26 cellular contexts compared by ENCODE assay signal in the genomic region with DNA sequence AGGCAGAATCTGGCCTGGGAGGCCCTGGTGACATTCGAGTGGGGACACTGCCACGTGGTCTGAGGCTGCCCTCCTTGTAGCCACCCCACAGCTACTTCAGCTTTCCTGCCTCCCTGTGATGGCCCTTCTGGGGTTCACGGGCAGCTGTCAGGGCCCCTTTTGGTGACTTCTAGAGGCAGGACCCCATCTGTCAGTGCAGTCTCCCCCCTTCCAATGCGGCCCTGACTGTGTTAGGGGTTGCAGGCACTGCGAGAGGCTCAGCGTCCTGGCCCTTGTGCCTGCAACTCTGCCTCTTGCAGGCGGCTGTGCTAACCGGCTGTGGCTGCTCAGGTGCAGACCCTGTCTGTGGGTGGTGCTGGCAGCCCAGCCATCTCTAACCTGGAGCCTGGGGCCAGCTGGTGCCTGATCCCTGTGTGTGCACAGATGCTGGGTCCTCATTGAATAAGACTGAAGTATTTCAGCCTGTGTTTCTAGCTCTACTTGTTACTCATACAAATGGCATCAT.
"Had no signal": no experiment of that assay in that cellular context is flagged by ENCODE, and none has a peak within 500 bp of the region (broad histone marks: within the 10 kb centered on the region; RNA-seq: fewer than 3 reads in every experiment).

No MANE protein-coding gene starts in this region.

- H3K27ac ChIP-seq: hepatocyte, thoracic aorta, vagina had no signal

- H3K79me2 ChIP-seq: hepatocyte had no signal

- H3K27me3 ChIP-seq: hepatocyte, vagina had no signal

- DNase-seq: activated CD4-positive, alpha-beta T cell treated with anti-CD3 and anti-CD28 coated beads for 4 hours; activated CD4-positive, alpha-beta T cell treated with anti-CD3 and anti-CD28 coated beads, Interleukin-2, amount 50 U/mL, for 48 hours; activated effector memory CD4-positive, alpha-beta T cell treated with Interleukin-2 at 50 U/mL for 16 hours; activated naive CD4-positive, alpha-beta T cell treated with anti-CD3 and anti-CD28 coated beads, Interleukin-2, amount 50 U/mL, for 16 hours; activated T-cell treated with anti-CD3 and anti-CD28 coated beads, Interleukin-2, amount 50 U/mL, for 72 hours; aorta; effector memory CD4-positive, alpha-beta T cell; foreskin melanocyte; kidney glomerular epithelial cell; left ventricle myocardium superior; mammary epithelial cell; nephron progenitor cell; occipital lobe; stimulated activated CD4-positive, alpha-beta T cell treated with anti-CD3 and anti-CD28 coated beads, Interleukin-15, amount 100 ng/mL, for 24 hours; stimulated activated naive B cell treated with anti-CD40 and anti-IgM and Interleukin-4, amounts not matched to agents 10 μg/mL and 1 μg/mL and 100 μg/mL, for 72 hours; T-cell; T-helper 9 cell had no signal

- ATAC-seq: activated T-cell treated with anti-CD3 and anti-CD28 coated beads, Interleukin-2, amount 50 U/mL, for 72 hours; left ventricle myocardium superior; sciatic nerve; stimulated activated naive B cell treated with anti-CD40 and anti-IgM and Interleukin-4, amounts not matched to agents 10 μg/mL and 1 μg/mL and 100 μg/mL, for 72 hours; T-cell; WTC11 had no signal

- H3K4me2 ChIP-seq: hepatocyte, smooth muscle cell had no signal

- H3K4me1 Mint-ChIP-seq: brain; mesothelial cell of epicardium; stimulated activated naive B cell treated with anti-CD40 and anti-IgM and Interleukin-4, amounts not matched to agents 10 μg/mL and 1 μg/mL and 100 μg/mL, for 72 hours had no signal

- H3K9me3 Mint-ChIP-seq: activated T-cell treated with anti-CD3 and anti-CD28 coated beads, Interleukin-2, amount 50 U/mL, for 72 hours; brain; mesothelial cell of epicardium; nephron progenitor cell; stimulated activated naive B cell treated with anti-CD40 and anti-IgM and Interleukin-4, amounts not matched to agents 10 μg/mL and 1 μg/mL and 100 μg/mL, for 72 hours; T-cell; type B pancreatic cell; WTC11 had no signal

- H3K4me3 ChIP-seq: hepatocyte, smooth muscle cell, thoracic aorta, vagina had no signal

- H3K9me3 ChIP-seq: thoracic aorta, vagina had no signal

- H2AFZ ChIP-seq: hepatocyte had no signal

- H3K27ac Mint-ChIP-seq: activated T-cell treated with anti-CD3 and anti-CD28 coated beads, Interleukin-2, amount 50 U/mL, for 72 hours; brain; mesothelial cell of epicardium; nephron progenitor cell; stimulated activated naive B cell treated with anti-CD40 and anti-IgM and Interleukin-4, amounts not matched to agents 10 μg/mL and 1 μg/mL and 100 μg/mL, for 72 hours; type B pancreatic cell; WTC11 had no signal

- H3K27me3 Mint-ChIP-seq: brain; stimulated activated naive B cell treated with anti-CD40 and anti-IgM and Interleukin-4, amounts not matched to agents 10 μg/mL and 1 μg/mL and 100 μg/mL, for 72 hours; T-cell; type B pancreatic cell had no signal

- H3K4me3 Mint-ChIP-seq: activated T-cell treated with anti-CD3 and anti-CD28 coated beads, Interleukin-2, amount 50 U/mL, for 72 hours; brain; mesothelial cell of epicardium; nephron progenitor cell; stimulated activated naive B cell treated with anti-CD40 and anti-IgM and Interleukin-4, amounts not matched to agents 10 μg/mL and 1 μg/mL and 100 μg/mL, for 72 hours; type B pancreatic cell; WTC11 had no signal
